ENCODE assay signal across 24 cellular contexts in the genomic region with DNA sequence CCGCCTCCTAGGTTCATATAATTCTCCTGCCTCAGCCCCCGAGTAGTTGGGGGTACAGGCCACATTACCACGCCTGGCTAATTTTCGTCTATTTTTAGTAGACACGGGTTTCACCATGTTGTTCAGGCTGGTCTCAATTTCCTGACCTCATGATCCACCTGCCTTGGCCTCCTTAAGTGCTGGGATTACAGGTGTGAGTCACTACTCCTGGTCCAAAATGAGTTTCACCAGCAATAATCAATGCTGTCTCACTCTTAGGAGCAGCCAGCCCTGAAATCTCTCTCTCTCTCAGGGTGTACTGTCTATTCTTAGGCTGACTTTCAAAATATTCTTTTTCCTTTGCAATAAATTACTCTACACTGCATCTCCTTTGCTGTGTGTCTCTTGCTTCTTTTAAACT.
DNase-seq lines count a peak whose midpoint lies in the region; TF ChIP-seq lines count a peak whose summit lies in the region.
"Had no signal": no experiment of that assay in that cellular context is flagged by ENCODE, and none has a peak within 500 bp of the region (broad histone marks: within the 10 kb centered on the region; RNA-seq: fewer than 3 reads in every experiment).

No MANE protein-coding gene starts in this region.

- no peaks in the 10 kb centered on the region for H3K27me3 Mint-ChIP-seq in activated naive CD4-positive, alpha-beta T cell treated with anti-CD3 and anti-CD28 coated beads, Interleukin-2, amount 10 ng/mL, durations not matched to agents 7 days and 5 days
- no peaks in the 10 kb centered on the region for H3K27me3 Mint-ChIP-seq in CD4-positive, alpha-beta memory T cell

- peaks cover 3% of the 10 kb centered on the region for H3K36me3 Mint-ChIP-seq in activated naive CD4-positive, alpha-beta T cell treated with anti-CD3 and anti-CD28 coated beads, Interleukin-2, amount 10 ng/mL, durations not matched to agents 7 days and 5 days
- H3K36me3 Mint-ChIP-seq in CD4-positive, alpha-beta memory T cell, result peaks cover 0 to 6% of the 10 kb centered on the region in 2 donors

- intact Hi-C loops in CD4-positive, alpha-beta memory T cell (cut with micrococcal nuclease), result no loop called here

- no peaks in the 10 kb centered on the region for H3K4me1 Mint-ChIP-seq in activated naive CD4-positive, alpha-beta T cell treated with anti-CD3 and anti-CD28 coated beads, Interleukin-2, amount 10 ng/mL, durations not matched to agents 7 days and 5 days
- H3K4me1 Mint-ChIP-seq in CD4-positive, alpha-beta memory T cell, result no peaks in the 10 kb centered on the region
- H3K4me1 Mint-ChIP-seq: CD14-positive monocyte had no signal

- no peak overlapping the region for H3K27ac Mint-ChIP-seq in activated naive CD4-positive, alpha-beta T cell treated with anti-CD3 and anti-CD28 coated beads, Interleukin-2, amount 10 ng/mL, durations not matched to agents 7 days and 5 days
- no peak overlapping the region for H3K27ac Mint-ChIP-seq in CD4-positive, alpha-beta memory T cell
- H3K27ac Mint-ChIP-seq: CD14-positive monocyte had no signal

- CTCF ChIA-PET in activated naive CD4-positive, alpha-beta T cell treated with anti-CD3 and anti-CD28 coated beads, Interleukin-2, amount 10 ng/mL, durations not matched to agents 7 days and 5 days (lab: Charles Lee), result no interaction called here
- CTCF ChIA-PET in CD4-positive, alpha-beta memory T cell (lab: Charles Lee; ENCODE audit: partially characterized antibody), result no interaction called here

- H3K27me3 ChIP-seq in CD4-positive, alpha-beta memory T cell (ENCODE audit: insufficient read depth, low read length), result no peaks in the 10 kb centered on the region
- no peaks in the 10 kb centered on the region for H3K27me3 ChIP-seq in HAP-1 (ENCODE audit: low read depth)
- H3K27me3 ChIP-seq: BE2C had no signal

- no peaks in the 10 kb centered on the region for H3K36me3 ChIP-seq in CD4-positive, alpha-beta memory T cell (ENCODE audit: insufficient read depth, low read length)
- H3K36me3 ChIP-seq in HAP-1 (replicated peaks), result no peaks in the 10 kb centered on the region
- H3K36me3 ChIP-seq: BE2C had no signal

- TF ChIP-seq CTCF in epithelial cell of proximal tubule (conservative IDR thresholded peaks at IDR 0.05; ENCODE audit: low read depth, low read length) (no peak), foreskin fibroblast (IDR thresholded peaks at IDR 0.05; ENCODE audit: low read depth, low read length) (no peak)

- no peak overlapping the region for H3K27ac ChIP-seq in CD4-positive, alpha-beta memory T cell (ENCODE audit: low read depth, low read length)
- H3K27ac ChIP-seq: KMS-11, PC-9 had no signal

- DNase-seq in NCI-H2107 treated with DMSO at 0.1 percent for 48 hours (lab: John Stamatoyannopoulos, UW; ENCODE audit: unreplicated experiment), result peak; percentile 0
- no peak for DNase-seq in NCI-H2107 (lab: John Stamatoyannopoulos, UW)
- peak; percentile 0 for DNase-seq in NCI-H526 treated with DMSO at 0.1 percent for 48 hours (lab: John Stamatoyannopoulos, UW)
- peak; percentile 42 for DNase-seq in epithelial cell of proximal tubule (ENCODE audit: low read depth)
- DNase-seq in foreskin fibroblast, result no peak
- no peak for DNase-seq in activated naive CD4-positive, alpha-beta T cell treated with anti-CD3 and anti-CD28 coated beads, Interleukin-2, amount 10 ng/mL, durations not matched to agents 7 days and 5 days
- DNase-seq in CD4-positive, alpha-beta memory T cell, result no peak
- DNase-seq in HAP-1 (ENCODE audit: low spot score in 2 of 2), result no peak
- DNase-seq: 8988T, ACHN, BE2C, Calu3, GOT3, HCEC 1CT, IMR-90, MM.1S, NCI-H1694 treated with DMSO at 0.1 percent for 48 hours, NCI-H2081 treated with DMSO at 0.1 percent for 48 hours, NCI-H446, PC-9, Right ventricle myocardium superior, T-helper 1 cell had no signal

- H3K4me1 ChIP-seq in CD4-positive, alpha-beta memory T cell (ENCODE audit: insufficient read depth, low read length), result no peaks in the 10 kb centered on the region
- H3K4me1 ChIP-seq in HAP-1, result no peaks in the 10 kb centered on the region
- H3K4me1 ChIP-seq: BE2C had no signal

- H3K4me3 ChIP-seq in epithelial cell of proximal tubule (ENCODE audit: low read depth, low read length), result no peak overlapping the region
- no peak overlapping the region for H3K4me3 ChIP-seq in foreskin fibroblast (ENCODE audit: low read depth in 1 of 2, low read length in 2 of 2)
- no peak overlapping the region for H3K4me3 ChIP-seq in CD4-positive, alpha-beta memory T cell (ENCODE audit: low read length in 2 of 2)
- H3K4me3 ChIP-seq in HAP-1, result no peak overlapping the region
- H3K4me3 ChIP-seq: PC-9 had no signal

- no peaks in the 10 kb centered on the region for H3K9me3 ChIP-seq in CD4-positive, alpha-beta memory T cell (ENCODE audit: control insufficient read depth in 1 of 2, low read length in 2 of 2)
- no peaks in the 10 kb centered on the region for H3K9me3 ChIP-seq in HAP-1
- H3K9me3 ChIP-seq: BE2C had no signal

- H3K9me3 Mint-ChIP-seq in activated naive CD4-positive, alpha-beta T cell treated with anti-CD3 and anti-CD28 coated beads, Interleukin-2, amount 10 ng/mL, durations not matched to agents 7 days and 5 days, result peaks cover 24% of the 10 kb centered on the region
- peaks cover 0 to 9% (median 0%) of the 10 kb centered on the region in 8 donors for H3K9me3 Mint-ChIP-seq in CD4-positive, alpha-beta memory T cell

- POLR2A ChIA-PET in CD4-positive, alpha-beta memory T cell (lab: Charles Lee; ENCODE audit: partially characterized antibody), result no interaction called here

- in situ Hi-C loops in HAP-1 (cut with MboI; ENCODE audit: low sequenced_read_pairs), result no loop called here

- H3K4me3 Mint-ChIP-seq in activated naive CD4-positive, alpha-beta T cell treated with anti-CD3 and anti-CD28 coated beads, Interleukin-2, amount 10 ng/mL, durations not matched to agents 7 days and 5 days, result no peak overlapping the region
- H3K4me3 Mint-ChIP-seq in CD4-positive, alpha-beta memory T cell, result no peak overlapping the region
- H3K4me3 Mint-ChIP-seq: CD14-positive monocyte had no signal

Comparison
In these comparisons a context has a peak if more than half of its experiments do, and no peak if none do; other contexts are left out.
1. DNase-seq: peak in NCI-H2107 treated with DMSO at 0.1 percent for 48 hours (single experiment), NCI-H526 treated with DMSO at 0.1 percent for 48 hours (single experiment) and epithelial cell of proximal tubule (single experiment); none in NCI-H2107 (single experiment), foreskin fibroblast (0 of 2), activated naive CD4-positive, alpha-beta T cell treated with anti-CD3 and anti-CD28 coated beads, Interleukin-2, amount 10 ng/mL, durations not matched to agents 7 days and 5 days (single experiment), CD4-positive, alpha-beta memory T cell (0 of 5) and HAP-1 (0 of 2).